7 cellular contexts compared by ENCODE assay signal in the genomic region with DNA sequence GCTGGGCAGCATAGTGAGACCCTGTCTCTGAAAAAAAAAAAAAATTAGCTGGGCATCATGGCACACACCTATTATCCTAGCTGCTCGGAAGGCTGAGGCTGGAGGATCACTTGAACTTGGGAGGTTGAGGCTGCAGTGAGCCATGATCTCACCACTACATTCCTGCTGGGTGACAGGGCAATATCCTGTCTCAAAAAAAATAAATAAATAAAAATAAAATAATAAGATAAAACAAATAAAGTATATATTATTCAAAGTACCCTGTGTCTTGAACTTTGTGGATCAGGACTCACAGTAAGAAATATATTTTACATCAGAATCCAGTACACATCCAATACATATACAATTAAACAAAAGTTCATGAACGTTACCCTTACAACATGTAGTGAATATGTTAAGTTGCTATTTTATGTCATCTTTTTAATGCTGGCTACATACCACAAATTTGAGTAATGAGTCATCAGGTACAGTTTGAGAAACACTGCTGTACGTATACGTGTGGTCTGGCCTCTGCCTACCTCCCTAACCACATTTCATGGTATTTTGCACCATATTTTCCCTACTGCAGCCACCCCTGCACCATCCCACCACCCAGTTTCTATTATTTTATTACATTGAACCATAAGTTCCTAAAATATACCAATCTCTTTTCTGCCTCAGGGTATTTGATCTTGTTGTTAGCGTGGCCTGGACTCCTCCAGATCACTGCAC. TPM values are rescaled to one million over a fixed set of nuclear protein-coding genes. Genes with fewer than 3 reads are reported as not detected.
DNase-seq lines count a peak whose midpoint lies in the region; ATAC-seq and TF ChIP-seq lines count a peak whose summit lies in the region.

No MANE protein-coding gene starts in this region.

- ATAC-seq in GM18520 (IDR thresholded peaks at IDR 0.05; ENCODE audit: unreplicated experiment) (peak; percentile 32), HG03039 (IDR thresholded peaks at IDR 0.05; ENCODE audit: unreplicated experiment) (peak; percentile 37)
- peak; percentile 12 for ATAC-seq in activated CD8-positive, alpha-beta T cell treated with anti-CD3 and anti-CD28 coated beads, Interleukin-2, amount 10 ng/mL, durations not matched to agents 7 days and 5 days

- H3K4me3 Mint-ChIP-seq in activated CD8-positive, alpha-beta T cell treated with anti-CD3 and anti-CD28 coated beads, Interleukin-2, amount 10 ng/mL, durations not matched to agents 7 days and 5 days, result peak overlapping the region; percentile 32
- H3K4me3 Mint-ChIP-seq in osteocyte (ENCODE audit: unreplicated experiment), result no peak overlapping the region

- H3K27ac Mint-ChIP-seq in activated CD8-positive, alpha-beta T cell treated with anti-CD3 and anti-CD28 coated beads, Interleukin-2, amount 10 ng/mL, durations not matched to agents 7 days and 5 days, result peak overlapping the region; percentile 66
- peak overlapping the region; percentile 76 for H3K27ac Mint-ChIP-seq in osteocyte (ENCODE audit: unreplicated experiment)

- TF ChIP-seq CTCF in osteocyte (IDR thresholded peaks at IDR 0.05), result no peak
- TF ChIP-seq CTCF in right atrium auricular region (IDR thresholded peaks at IDR 0.05), result no peak

- no peaks in the 10 kb centered on the region for H3K9me3 ChIP-seq in right atrium auricular region

- no peaks in the 10 kb centered on the region for H3K27me3 ChIP-seq in right atrium auricular region

- no peak overlapping the region for H3K4me3 ChIP-seq in right atrium auricular region

- CTCF ChIA-PET in activated CD8-positive, alpha-beta T cell treated with anti-CD3 and anti-CD28 coated beads, Interleukin-2, amount 10 ng/mL, durations not matched to agents 7 days and 5 days (lab: Charles Lee), result interaction anchor here (1.3 to 2.3 kb wide), 4 partner anchors 15 to 1128 kb away, joined by 3 to 27 read pairs (median 4); no protein-coding TSS in a partner anchor

- no peaks in the 10 kb centered on the region for H3K27me3 Mint-ChIP-seq in activated CD8-positive, alpha-beta T cell treated with anti-CD3 and anti-CD28 coated beads, Interleukin-2, amount 10 ng/mL, durations not matched to agents 7 days and 5 days (ENCODE audit: low read depth)
- no peaks in the 10 kb centered on the region for H3K27me3 Mint-ChIP-seq in osteocyte (ENCODE audit: unreplicated experiment)

- peaks cover 22% of the 10 kb centered on the region for H3K4me1 Mint-ChIP-seq in activated CD8-positive, alpha-beta T cell treated with anti-CD3 and anti-CD28 coated beads, Interleukin-2, amount 10 ng/mL, durations not matched to agents 7 days and 5 days (ENCODE audit: low read depth)
- peaks cover 18% of the 10 kb centered on the region for H3K4me1 Mint-ChIP-seq in osteocyte (ENCODE audit: unreplicated experiment)

- peaks cover 5% of the 10 kb centered on the region for H3K36me3 Mint-ChIP-seq in activated CD8-positive, alpha-beta T cell treated with anti-CD3 and anti-CD28 coated beads, Interleukin-2, amount 10 ng/mL, durations not matched to agents 7 days and 5 days (ENCODE audit: low read depth)
- H3K36me3 Mint-ChIP-seq in osteocyte (ENCODE audit: unreplicated experiment), result peaks cover 4% of the 10 kb centered on the region

- peak; percentile 55 for DNase-seq in activated CD8-positive, alpha-beta T cell treated with anti-CD3 and anti-CD28 coated beads, Interleukin-2, amount 10 ng/mL, durations not matched to agents 7 days and 5 days
- DNase-seq in osteocyte (ENCODE audit: extremely low spot score, unreplicated experiment) (no peak), right atrium auricular region (ENCODE audit: low spot score) (no peak), NCI-H2227 (lab: John Stamatoyannopoulos, UW; ENCODE audit: unreplicated experiment) (no peak), NCI-H187 (lab: John Stamatoyannopoulos, UW) (no peak)

- no peaks in the 10 kb centered on the region for H3K36me3 ChIP-seq in right atrium auricular region

- POLR2A ChIA-PET in activated CD8-positive, alpha-beta T cell treated with anti-CD3 and anti-CD28 coated beads, Interleukin-2, amount 10 ng/mL, durations not matched to agents 7 days and 5 days (lab: Charles Lee), result no interaction called here

- H3K4me1 ChIP-seq in right atrium auricular region, result no peaks in the 10 kb centered on the region

- H3K27ac ChIP-seq in right atrium auricular region, result no peak overlapping the region

- H3K9me3 Mint-ChIP-seq in activated CD8-positive, alpha-beta T cell treated with anti-CD3 and anti-CD28 coated beads, Interleukin-2, amount 10 ng/mL, durations not matched to agents 7 days and 5 days (ENCODE audit: insufficient read depth), result peaks cover 8% of the 10 kb centered on the region
- H3K9me3 Mint-ChIP-seq in osteocyte (ENCODE audit: unreplicated experiment), result no peaks in the 10 kb centered on the region

RNA-seq across cellular contexts. Expression of a gene that starts 4.4 kb away (rescaled TPM):
- 10 to 100 TPM; 20.9 to 23.2 TPM for total RNA-seq in activated CD8-positive, alpha-beta T cell treated with anti-CD3 and anti-CD28 coated beads, Interleukin-2, amount 10 ng/mL, durations not matched to agents 7 days and 5 days
- total RNA-seq in osteocyte (16.2 and 20.5 TPM in 2 replicates), right atrium auricular region (10 to 100 TPM in 1 of 2 donors, 1 to 10 TPM in 1; 9.1 to 10.4 TPM)

RNA-seq across cellular contexts. Expression of a gene that starts 4.8 kb away (rescaled TPM):
- total RNA-seq in activated CD8-positive, alpha-beta T cell treated with anti-CD3 and anti-CD28 coated beads, Interleukin-2, amount 10 ng/mL, durations not matched to agents 7 days and 5 days, result 10 to 100 TPM; 33.9 to 34.1 TPM
- 22.4 and 23.2 TPM in 2 replicates for total RNA-seq in osteocyte
- total RNA-seq in right atrium auricular region, result 10 to 100 TPM; 14.6 to 18.4 TPM
